In genomic region chr2:118089015-118089800, GRCh38 we compare ENCODE assay signal across 8 cellular contexts. TPM values are rescaled to one million over a fixed set of nuclear protein-coding genes. Genes with fewer than 3 reads are reported as not detected.
DNase-seq lines count a peak whose midpoint lies in the region; ATAC-seq and TF ChIP-seq lines count a peak whose summit lies in the region.

No MANE protein-coding gene starts in this region.

- no peaks in the 10 kb centered on the region for H4K20me1 ChIP-seq in HCT116 (ENCODE audit: insufficient read depth)

- no peaks in the 10 kb centered on the region for H3K27me3 Mint-ChIP-seq in activated naive CD4-positive, alpha-beta T cell treated with anti-CD3 and anti-CD28 coated beads for 36 hours (ENCODE audit: low read depth)

- CTCF ChIA-PET in HCT116 (lab: Charles Lee): interaction anchor here (1.1 to 1.5 kb wide), 2 partner anchors 20 to 42 kb away, joined by 3 to 6 read pairs; no protein-coding TSS in a partner anchor
- CTCF ChIA-PET in activated naive CD4-positive, alpha-beta T cell treated with anti-CD3 and anti-CD28 coated beads for 36 hours (lab: Charles Lee): interaction anchor here (0.8 to 2.1 kb wide), 4 partner anchors 10 to 86 kb away, joined by 3 to 7 read pairs (median 5); no protein-coding TSS in a partner anchor

- no TSS peak for BruUV-seq in HCT116 (replicated peaks; lab: Mats Ljungman, UMichigan)

- peak overlapping the region; percentile 42; the same call in 1 of the 2 replicates for H3K27ac ChIP-seq in HCT116 (ENCODE audit: low read depth, low read length)
- H3K27ac ChIP-seq in cardiac muscle cell: peak overlapping the region; percentile 73

- peak; percentile 26 for ATAC-seq in HCT116

- no peaks in the 10 kb centered on the region for H3K9me3 Mint-ChIP-seq in activated naive CD4-positive, alpha-beta T cell treated with anti-CD3 and anti-CD28 coated beads for 36 hours

- peak overlapping the region; percentile 82 for H3K4me2 ChIP-seq in HCT116 (ENCODE audit: low read length)

- H2AFZ ChIP-seq in HCT116 (ENCODE audit: low read depth, low read length, poor library complexity, severe bottlenecking): no peak overlapping the region

- H3K4me1 ChIP-seq in HCT116 (ENCODE audit: control insufficient read depth in 1 of 2, insufficient read depth in 2 of 2, low read length in 2 of 2) (peaks cover 10 to 39% of the 10 kb centered on the region in 2 experiments), cardiac muscle cell (ENCODE audit: low read depth) (peaks cover 10% of the 10 kb centered on the region)

- peak overlapping the region; percentile 74 for H3K9ac ChIP-seq in HCT116 (ENCODE audit: low read length)

- H3K4me3 Mint-ChIP-seq in activated naive CD4-positive, alpha-beta T cell treated with anti-CD3 and anti-CD28 coated beads for 36 hours: peak overlapping the region; percentile 86

- RAD21 ChIA-PET in HCT116 (lab: Charles Lee; ENCODE audit: low non-redundant PET in 1 of 2, low total read pairs in 2 of 2, uncharacterized antibody in 2 of 2, unreplicated experiment in 2 of 2): no interaction called here

- TF ChIP-seq RAD21 in HCT116 (IDR thresholded peaks at IDR 0.05; ENCODE audit: low read depth): no peak

- intact Hi-C loops in HCT116 (cut with micrococcal nuclease): loop anchor here (2.0 kb wide), 1 partner anchor 96 kb away; no protein-coding TSS in a partner anchor
- intact Hi-C loops in activated naive CD4-positive, alpha-beta T cell treated with anti-CD3 and anti-CD28 coated beads for 36 hours (cut with micrococcal nuclease): no loop called here

- TF ChIP-seq CTCF in HCT116 (IDR thresholded peaks at IDR 0.05 in 2 of 3, conservative IDR thresholded peaks at IDR 0.05 in 1 of 3; ENCODE audit: borderline replicate concordance in 1 of 3, insufficient read depth in 1 of 3, low read depth in 2 of 3, low read length in 2 of 3) (peak in 2 of 3 experiments; percentile 16 to 36; a peak in 2 of 6 replicates), cardiac muscle cell (IDR thresholded peaks at IDR 0.05; ENCODE audit: low read depth, low read length) (no peak)

- H3K36me3 Mint-ChIP-seq in activated naive CD4-positive, alpha-beta T cell treated with anti-CD3 and anti-CD28 coated beads for 36 hours (ENCODE audit: low read depth): no peaks in the 10 kb centered on the region

- peaks cover 18% of the 10 kb centered on the region for H3K4me1 Mint-ChIP-seq in activated naive CD4-positive, alpha-beta T cell treated with anti-CD3 and anti-CD28 coated beads for 36 hours (ENCODE audit: low read depth)

- H3K9me3 ChIP-seq in HCT116 (ENCODE audit: control insufficient read depth in 1 of 2, insufficient read depth in 1 of 2, low read depth in 1 of 2, low read length in 2 of 2) (no peaks in the 10 kb centered on the region), cardiac muscle cell (ENCODE audit: low read depth) (no peaks in the 10 kb centered on the region)

- H3K4me3 ChIP-seq in HCT116 (replicated peaks in 1 of 2; ENCODE audit: low read depth in 1 of 2, low read length in 2 of 2): peak overlapping the region; percentile 83 to 88
- H3K4me3 ChIP-seq in cardiac muscle cell: peak overlapping the region; percentile 77

- no peaks in the 10 kb centered on the region for H3K9me2 ChIP-seq in HCT116 (ENCODE audit: insufficient read depth)

- no peaks in the 10 kb centered on the region for H3K36me3 ChIP-seq in HCT116 (ENCODE audit: control insufficient read depth in 1 of 2, insufficient read depth in 2 of 2, low read length in 2 of 2)
- H3K36me3 ChIP-seq in cardiac muscle cell: no peaks in the 10 kb centered on the region

- peak; percentile 5 for DNase-seq in NCI-H146 (lab: John Stamatoyannopoulos, UW)
- DNase-seq in NCI-H146 treated with DMSO at 0.1 percent for 48 hours (lab: John Stamatoyannopoulos, UW; ENCODE audit: unreplicated experiment): no peak
- DNase-seq in HCT116 (ENCODE audit: low read depth, low spot score): no peak
- peak; percentile 10 for DNase-seq in NCI-H1694 treated with DMSO at 0.1 percent for 48 hours (lab: John Stamatoyannopoulos, UW)
- peak; percentile 51 for DNase-seq in activated naive CD4-positive, alpha-beta T cell treated with anti-CD3 and anti-CD28 coated beads for 36 hours
- peak; percentile 40 to 73 for DNase-seq in cardiac muscle cell (ENCODE audit: low read depth in 1 of 2, low spot score in 1 of 2)
- peak; percentile 25 for DNase-seq in pons (ENCODE audit: low spot score)
- no peak for DNase-seq in effector CD8-positive, alpha-beta T cell (lab: John Stamatoyannopoulos, UW)

- POLR2A ChIA-PET in HCT116 (lab: Charles Lee): no interaction called here

- H3K79me2 ChIP-seq in HCT116 (ENCODE audit: insufficient read depth, low read length): peaks cover 44% of the 10 kb centered on the region

- no peak for TF ChIP-seq POLR2A in HCT116 (IDR thresholded peaks at IDR 0.05; ENCODE audit: borderline replicate concordance, extremely low read depth, insufficient read depth, insufficient read length)

- H3K27ac Mint-ChIP-seq in activated naive CD4-positive, alpha-beta T cell treated with anti-CD3 and anti-CD28 coated beads for 36 hours: peak overlapping the region; percentile 83

- H3K27me3 ChIP-seq in HCT116 (ENCODE audit: insufficient read depth, low read length): no peaks in the 10 kb centered on the region
- no peaks in the 10 kb centered on the region for H3K27me3 ChIP-seq in cardiac muscle cell

TF ChIP-seq in HCT116, 20 proteins besides CTCF, POLR2A, EP300 and RAD21:
- TF ChIP-seq SP1 (IDR thresholded peaks at IDR 0.05; ENCODE audit: low read depth) (no peak), EZH2 (IDR thresholded peaks at IDR 0.05) (no peak), ZFX (IDR thresholded peaks at IDR 0.05) (no peak), ZBTB33 (IDR thresholded peaks at IDR 0.05; ENCODE audit: extremely low read depth, insufficient replicate concordance, low read length) (no peak), CEBPB (IDR thresholded peaks at IDR 0.05; ENCODE audit: low read depth) (no peak), TCF7L2 (IDR thresholded peaks at IDR 0.05; ENCODE audit: borderline replicate concordance, extremely low read depth, insufficient read depth, insufficient read length) (no peak), ELF1 (IDR thresholded peaks at IDR 0.05; ENCODE audit: borderline replicate concordance, low read depth) (no peak), EZH2phosphoT487 (IDR thresholded peaks at IDR 0.05; ENCODE audit: borderline replicate concordance) (no peak), FOSL1 (IDR thresholded peaks at IDR 0.05; ENCODE audit: low read depth) (no peak), CBX3 (IDR thresholded peaks at IDR 0.05; ENCODE audit: low read depth) (no peak), YY1 (IDR thresholded peaks at IDR 0.05; ENCODE audit: extremely low read depth, insufficient replicate concordance, low read depth, low read length) (no peak), EGR1 (IDR thresholded peaks at IDR 0.05; ENCODE audit: low read depth) (no peak), POLR2AphosphoS5 (IDR thresholded peaks at IDR 0.05; ENCODE audit: low read depth, low read length) (no peak), ATF3 (IDR thresholded peaks at IDR 0.05) (no peak), SRF (IDR thresholded peaks at IDR 0.05; ENCODE audit: low read depth) (no peak), SIN3A (IDR thresholded peaks at IDR 0.05; ENCODE audit: low read depth) (no peak), ZNF274 (IDR thresholded peaks at IDR 0.05; ENCODE audit: low read depth, low read length) (no peak), MAX (IDR thresholded peaks at IDR 0.05) (no peak)
TF ChIP-seq in HCT116: peak in this region for 0.

RNA-seq across cellular contexts. Expression of gene INSIG2, which starts 0.9 kb away (rescaled TPM):
- 21.8 TPM for total RNA-seq in HCT116 (2021; ENCODE audit: unreplicated experiment)
- polyA plus RNA-seq in HCT116 (2012): 30.1 and 30.6 TPM in 2 replicates
- 10 to 100 TPM; 14.3 to 19.3 TPM for total RNA-seq in activated naive CD4-positive, alpha-beta T cell treated with anti-CD3 and anti-CD28 coated beads for 36 hours
- total RNA-seq in cardiac muscle cell: 12.4 and 21.8 TPM in 2 replicates
- 62.2 and 62.8 TPM in 2 replicates for polyA plus RNA-seq in cardiac muscle cell

Comparison
In these comparisons a context has a peak if more than half of its experiments do, and no peak if none do; other contexts are left out.
1. DNase-seq: peak in NCI-H146 (single experiment), NCI-H1694 treated with DMSO at 0.1 percent for 48 hours (single experiment), activated naive CD4-positive, alpha-beta T cell treated with anti-CD3 and anti-CD28 coated beads for 36 hours (single experiment), cardiac muscle cell (2 of 2) and pons (single experiment); none in NCI-H146 treated with DMSO at 0.1 percent for 48 hours (single experiment), HCT116 (single experiment) and effector CD8-positive, alpha-beta T cell (single experiment).